8 cellular contexts compared by ENCODE assay signal in the genomic region with DNA sequence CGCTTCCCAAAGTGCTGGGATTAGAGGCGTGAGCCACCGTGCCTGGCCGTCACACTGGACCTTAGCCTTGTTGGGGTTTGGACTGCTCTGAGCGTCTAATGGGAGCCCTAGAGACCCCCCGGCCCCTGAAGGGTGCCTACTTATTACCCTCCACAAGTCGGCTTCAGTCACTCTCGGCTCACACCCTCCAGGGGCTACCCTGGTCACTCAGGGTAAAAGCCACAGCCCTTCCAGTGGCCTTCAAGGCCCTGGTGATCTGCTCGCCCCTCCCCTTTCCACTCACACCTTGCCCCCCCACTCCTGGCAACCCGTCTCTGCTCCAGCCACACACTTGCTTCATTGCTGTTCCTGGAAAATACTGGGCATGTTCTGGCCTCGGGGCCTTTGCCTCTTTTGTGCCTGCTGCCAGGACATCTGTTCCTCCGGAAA. TPM values are rescaled to one million over a fixed set of nuclear protein-coding genes. Genes with fewer than 3 reads are reported as not detected.
A peak's percentile ranks its signal among the peaks of the same experiment; 100 is the strongest.
DNase-seq lines count a peak whose midpoint lies in the region; ATAC-seq lines count a peak whose summit lies in the region.

No MANE protein-coding gene starts in this region.

- H3K4me1 Mint-ChIP-seq in central memory CD8-positive, alpha-beta T cell = peaks cover 28% of the 10 kb centered on the region

- H3K36me3 Mint-ChIP-seq in central memory CD8-positive, alpha-beta T cell (ENCODE audit: insufficient read depth) = peaks cover 35% of the 10 kb centered on the region

- H3K9ac ChIP-seq in mucosa of rectum (ENCODE audit: low read depth in 1 of 2, low read length in 2 of 2) = peak overlapping the region in 1 of 2 donors; percentile 47

- DNase-seq in DMS 273 treated with DMSO at 0.1 percent for 48 hours (lab: John Stamatoyannopoulos, UW) = peak; percentile 70
- DNase-seq in M059J (ENCODE audit: low read depth) = peak; percentile 52
- no peak for DNase-seq in central memory CD8-positive, alpha-beta T cell (ENCODE audit: low spot score in 2 of 2)
- DNase-seq in activated gamma-delta T cell treated with Interleukin-2 at 50 U/mL for 16 hours = no peak
- no peak for DNase-seq in HuH-7.5 (ENCODE audit: low spot score)
- no peak for DNase-seq in A172 (ENCODE audit: low spot score)
- DNase-seq in CD1c-positive myeloid dendritic cell (ENCODE audit: extremely low spot score) = no peak

- H3K4me1 ChIP-seq in mucosa of rectum (ENCODE audit: control insufficient read depth in 2 of 2, insufficient read depth in 2 of 2, low read length in 2 of 2) = peaks cover 4 to 6% of the 10 kb centered on the region in 2 donors

- no peaks in the 10 kb centered on the region for H3K9me3 ChIP-seq in mucosa of rectum (ENCODE audit: control insufficient read depth in 2 of 2, low read length in 2 of 2)

- no peaks in the 10 kb centered on the region for H3K27me3 ChIP-seq in mucosa of rectum (ENCODE audit: control insufficient read depth in 2 of 2, insufficient read depth in 2 of 2, low read length in 2 of 2)

- H3K27ac ChIP-seq in mucosa of rectum (ENCODE audit: low read depth in 2 of 2, low read length in 2 of 2) = peak overlapping the region; percentile 25 to 54

- no peaks in the 10 kb centered on the region for H3K9me3 Mint-ChIP-seq in central memory CD8-positive, alpha-beta T cell

- no peaks in the 10 kb centered on the region for H3K27me3 Mint-ChIP-seq in central memory CD8-positive, alpha-beta T cell

- no peaks in the 10 kb centered on the region for H3K36me3 ChIP-seq in mucosa of rectum (ENCODE audit: control insufficient read depth in 2 of 2, insufficient read depth in 2 of 2, low read length in 2 of 2)

- no peak for ATAC-seq in central memory CD8-positive, alpha-beta T cell (replicated peaks; ENCODE audit: extremely low read depth, poor library complexity, severe bottlenecking)

- H3K4me3 Mint-ChIP-seq in central memory CD8-positive, alpha-beta T cell = peak overlapping the region; percentile 99

- H3K4me3 ChIP-seq in mucosa of rectum (ENCODE audit: low read length in 2 of 2) = peak overlapping the region; percentile 62 to 71

- peak overlapping the region; percentile 100 for H3K27ac Mint-ChIP-seq in central memory CD8-positive, alpha-beta T cell (ENCODE audit: low read depth)

RNA-seq across cellular contexts. Expression of a gene that starts 3.6 kb away (rescaled TPM):
- 0.25 TPM in 1 of 2 replicates, not detected in the other for total RNA-seq in M059J (2014; rRNA removed; shearing (Covaris generic))
- total RNA-seq in A172 (2014; rRNA removed; shearing (Covaris generic)) = 0.02 and 1.5 TPM in 2 replicates

RNA-seq across cellular contexts. Expression of a gene that starts 39.5 kb away (rescaled TPM):
- total RNA-seq in M059J (2014; rRNA removed; shearing (Covaris generic)) = 6.3 and 8.3 TPM in 2 replicates
- 4.6 and 5.5 TPM in 2 replicates for total RNA-seq in A172 (2014; rRNA removed; shearing (Covaris generic))

RNA-seq across cellular contexts. Expression of a gene that starts 46.7 kb away (rescaled TPM):
- total RNA-seq in M059J (2014; rRNA removed; shearing (Covaris generic)) = 18.1 and 20.6 TPM in 2 replicates
- total RNA-seq in A172 (2014; rRNA removed; shearing (Covaris generic)) = 10.4 and 13.2 TPM in 2 replicates

Comparison
In these comparisons a context has a peak if more than half of its experiments do, and no peak if none do; other contexts are left out.
1. DNase-seq: peak in DMS 273 treated with DMSO at 0.1 percent for 48 hours (single experiment) and M059J (single experiment); none in central memory CD8-positive, alpha-beta T cell (0 of 2), activated gamma-delta T cell treated with Interleukin-2 at 50 U/mL for 16 hours (single experiment), HuH-7.5 (single experiment), A172 (single experiment) and CD1c-positive myeloid dendritic cell (single experiment).